Comparison of ENCODE assay signal across 8 cellular contexts in genomic region chr10:103712898-103713498, GRCh38.
DNase-seq lines count a peak whose midpoint lies in the region; ATAC-seq, FAIRE-seq and TF ChIP-seq lines count a peak whose summit lies in the region.

No MANE protein-coding gene starts in this region.

- peaks cover 52% of the 10 kb centered on the region for H3K79me2 ChIP-seq in mammary epithelial cell (ENCODE audit: insufficient read depth, low read length)
- peaks cover 56% of the 10 kb centered on the region for H3K79me2 ChIP-seq in keratinocyte (ENCODE audit: control insufficient read depth, insufficient read depth, low read length)

- in situ Hi-C loops in mammary epithelial cell (cut with MboI; ENCODE audit: low sequenced_read_pairs in 2 of 2) = loop anchor here (5.0 to 10.0 kb wide), 3 partner anchors 142 to 272 kb away; partner anchors contain the start of gene SH3PXD2A (in 2 of the 2)

- H3K4me1 Mint-ChIP-seq in WTC11 = peaks cover 9% of the 10 kb centered on the region

- H2AFZ ChIP-seq in mammary epithelial cell (ENCODE audit: low read depth, low read length) (no peak overlapping the region), keratinocyte (ENCODE audit: control insufficient read depth, low read length) (no peak overlapping the region)

- H3K36me3 ChIP-seq in H7 (replicated peaks; ENCODE audit: control insufficient read depth, insufficient read depth, low read length) (no peaks in the 10 kb centered on the region), mammary epithelial cell (ENCODE audit: insufficient read depth, low read length) (peaks cover 7% of the 10 kb centered on the region), keratinocyte (ENCODE audit: control insufficient read depth in 2 of 2, extremely low read depth in 1 of 2, insufficient read depth in 2 of 2, low read length in 2 of 2) (peaks cover 28 to 57% of the 10 kb centered on the region in 2 experiments)

- BruUV-seq in mammary epithelial cell (replicated peaks; lab: Mats Ljungman, UMichigan) = no TSS peak

- no peak overlapping the region for H3K4me3 Mint-ChIP-seq in WTC11

- TF ChIP-seq CTCF in WTC11 (IDR thresholded peaks at IDR 0.05) (peak; percentile 90), mammary epithelial cell (conservative IDR thresholded peaks at IDR 0.05 in 1 of 2, IDR thresholded peaks at IDR 0.05 in 1 of 2; ENCODE audit: extremely low read depth in 1 of 2, insufficient read depth in 1 of 2, low read depth in 1 of 2, low read length in 2 of 2) (peak; percentile 72 to 89), keratinocyte (optimal IDR thresholded peaks at IDR 0.05 in 1 of 3, IDR thresholded peaks at IDR 0.05 in 1 of 3, conservative IDR thresholded peaks at IDR 0.05 in 1 of 3; ENCODE audit: extremely low read depth in 1 of 3, insufficient read depth in 2 of 3, low read length in 3 of 3) (peak in 2 of 3 experiments; percentile 72 to 91)

- H3K4me3 ChIP-seq in H7 (ENCODE audit: insufficient read depth, low read depth, low read length) (no peak overlapping the region), mammary epithelial cell (replicated peaks in 1 of 3; ENCODE audit: insufficient read depth in 1 of 3, low read depth in 2 of 3, low read length in 3 of 3) (no peak overlapping the region), keratinocyte (ENCODE audit: control insufficient read depth in 2 of 3, extremely low read depth in 1 of 3, insufficient read depth in 2 of 3, low read depth in 1 of 3, low read length in 3 of 3) (no peak overlapping the region)

- peak overlapping the region; percentile 72 for H3K9ac ChIP-seq in mammary epithelial cell (ENCODE audit: insufficient read depth, low read length)
- H3K9ac ChIP-seq in keratinocyte (ENCODE audit: control insufficient read depth, extremely low read depth, insufficient read depth, low read length) = peak overlapping the region; percentile 23

- intact Hi-C loops in mammary epithelial cell (cut with micrococcal nuclease) = loop anchor here (1.0 to 10.0 kb wide), 6 partner anchors 68 to 262 kb away; no protein-coding TSS in a partner anchor

- POLR2A ChIA-PET in WTC11 (lab: Charles Lee) = interaction anchor here (1.0 kb wide), 2 partner anchors 141 to 144 kb away, joined by 3 read pairs; no protein-coding TSS in a partner anchor

- peak overlapping the region; percentile 76 for H3K27ac ChIP-seq in mammary epithelial cell (ENCODE audit: insufficient read depth, low read depth, low read length)
- H3K27ac ChIP-seq in keratinocyte (ENCODE audit: control insufficient read depth, insufficient read depth, low read length) = peak overlapping the region; percentile 40

- H3K9me1 ChIP-seq in keratinocyte (ENCODE audit: control insufficient read depth, extremely low read depth, insufficient read depth, low read length) = peaks cover 2% of the 10 kb centered on the region

- H3K4me2 ChIP-seq in mammary epithelial cell (ENCODE audit: insufficient read depth, low read depth, low read length) (no peak overlapping the region), keratinocyte (ENCODE audit: control insufficient read depth, extremely low read depth, insufficient read depth, low read depth, low read length) (no peak overlapping the region)

- no peaks in the 10 kb centered on the region for H3K27me3 ChIP-seq in H7 (ENCODE audit: control insufficient read depth, insufficient read depth, low read length)
- no peaks in the 10 kb centered on the region for H3K27me3 ChIP-seq in mammary epithelial cell (ENCODE audit: insufficient read depth, low read length)
- H3K27me3 ChIP-seq in keratinocyte (ENCODE audit: control insufficient read depth, extremely low read depth, insufficient read depth, low read length) = no peaks in the 10 kb centered on the region

- CTCF ChIA-PET in WTC11 (lab: Charles Lee) = interaction anchor here (0.6 to 5.2 kb wide), 51 partner anchors 9 to 427 kb away, joined by 3 to 64 read pairs (median 5); partner anchors contain the start of gene SH3PXD2A
- CTCF ChIA-PET in mammary epithelial cell (lab: Charles Lee; ENCODE audit: low non-redundant PET) = interaction anchor here (0.5 to 1.2 kb wide), 6 partner anchors 68 to 398 kb away, joined by 3 to 12 read pairs (median 4); no protein-coding TSS in a partner anchor

- H3K36me3 Mint-ChIP-seq in WTC11 = no peaks in the 10 kb centered on the region

- WGBS in mammary epithelial cell (ENCODE audit: low coverage, missing lambda C conversion rate) = 16% methylated on average over 7 of the region's 8 CpGs

- dilution Hi-C loops in mammary epithelial cell (cut with HindIII; ENCODE audit: low sequenced_read_pairs) = no loop called here
- dilution Hi-C loops in keratinocyte (cut with MboI; ENCODE audit: extremely low pct_ligation_motif_present, low sequenced_read_pairs) = no loop called here

- H3K4me1 ChIP-seq in mammary epithelial cell (ENCODE audit: insufficient read depth, low read length) (peaks cover 86% of the 10 kb centered on the region), keratinocyte (ENCODE audit: control insufficient read depth, extremely low read depth, insufficient read depth, low read length) (peaks cover 82% of the 10 kb centered on the region)

- no peaks in the 10 kb centered on the region for H3K9me3 ChIP-seq in mammary epithelial cell (replicated peaks; ENCODE audit: insufficient read depth, low read length)
- H3K9me3 ChIP-seq in keratinocyte (ENCODE audit: control insufficient read depth, low read depth, low read length) = no peaks in the 10 kb centered on the region

- peak; percentile 35 for DNase-seq in DMS53 treated with DMSO at 0.1 percent for 48 hours (lab: John Stamatoyannopoulos, UW; ENCODE audit: unreplicated experiment)
- DNase-seq in H7 = peak; percentile 88
- DNase-seq in NCI-H2107 treated with DMSO at 0.1 percent for 48 hours (lab: John Stamatoyannopoulos, UW; ENCODE audit: unreplicated experiment) = peak; percentile 39
- peak; percentile 92 for DNase-seq in WTC11 (ENCODE audit: low spot score)
- peak; percentile 74 for DNase-seq in mammary epithelial cell
- DNase-seq in keratinocyte (ENCODE audit: low read depth, low spot score) = peak; percentile 68
- peak; percentile 80 for DNase-seq in stimulated activated CD4-positive, alpha-beta T cell treated with anti-CD3 and anti-CD28 coated beads, Interleukin-1b, Interleukin-23, amount 100 ng/mL, for 48 hours

- ATAC-seq in WTC11 (peak; percentile 84), GM21528 (IDR thresholded peaks at IDR 0.05; ENCODE audit: low FRiP score, unreplicated experiment) (no peak)

- no peaks in the 10 kb centered on the region for H3K9me3 Mint-ChIP-seq in WTC11

- peak overlapping the region; percentile 30; the same call in 1 of the 2 replicates for H3K27ac Mint-ChIP-seq in WTC11

- no peaks in the 10 kb centered on the region for H4K20me1 ChIP-seq in mammary epithelial cell (ENCODE audit: insufficient read depth, low read length)
- peaks cover 11% of the 10 kb centered on the region for H4K20me1 ChIP-seq in keratinocyte (ENCODE audit: control insufficient read depth, extremely low read depth, insufficient read depth, low read length)

- H3K27me3 Mint-ChIP-seq in WTC11 (ENCODE audit: low read depth) = no peaks in the 10 kb centered on the region

- FAIRE-seq in keratinocyte (lab: Jason Lieb, UNC) = peak; percentile 99

TF ChIP-seq in WTC11, 78 proteins besides CTCF, POLR2A, EP300 and RAD21:
- TF ChIP-seq CREM (CRISPR knock-in tag; IDR thresholded peaks at IDR 0.05) = 0 out of 2 replicates have a peak, but pooled peaks have one; percentile 2
- no peak for TF ChIP-seq FOXJ3 (CRISPR knock-in tag; IDR thresholded peaks at IDR 0.05; ENCODE audit: borderline replicate concordance)

Comparison
In these comparisons a context has a peak if more than half of its experiments do, and no peak if none do; other contexts are left out.
1. DNase-seq: peak in every context shown above with its lines; median percentile 92 in WTC11; 88 in H7; 80 in stimulated activated CD4-positive, alpha-beta T cell treated with anti-CD3 and anti-CD28 coated beads, Interleukin-1b, Interleukin-23, amount 100 ng/mL, for 48 hours; 74 in mammary epithelial cell; 68 in keratinocyte; 39 in NCI-H2107 treated with DMSO at 0.1 percent for 48 hours; 35 in DMS53 treated with DMSO at 0.1 percent for 48 hours.